ENCODE assay signal across 8 cellular contexts in genomic region chr5:10111575-10111974, GRCh38.
A peak's percentile ranks its signal among the peaks of the same experiment; 100 is the strongest.
DNase-seq lines count a peak whose midpoint lies in the region; ATAC-seq and TF ChIP-seq lines count a peak whose summit lies in the region.

No MANE protein-coding gene starts in this region.

- no peak overlapping the region for H3K4me2 ChIP-seq in IMR-90 (ENCODE audit: low read depth, low read length)

- no peaks in the 10 kb centered on the region for H3K4me1 Mint-ChIP-seq in activated CD4-positive, alpha-beta T cell treated with anti-CD3 and anti-CD28 coated beads for 36 hours
- no peaks in the 10 kb centered on the region for H3K4me1 Mint-ChIP-seq in T-helper 17 cell

- intact Hi-C loops in activated CD4-positive, alpha-beta T cell treated with anti-CD3 and anti-CD28 coated beads for 36 hours (cut with DNase I, micrococcal nuclease): no loop called here
- intact Hi-C loops in IMR-90 (cut with micrococcal nuclease): loop anchor here (1.0 to 2.0 kb wide), 2 partner anchors 213 to 564 kb away; no protein-coding TSS in a partner anchor

- no peak overlapping the region for H3K14ac ChIP-seq in IMR-90 (replicated peaks; ENCODE audit: low read depth, low read length)

- H4K91ac ChIP-seq in IMR-90 (ENCODE audit: insufficient read depth, low read depth, low read length): no peak overlapping the region

- no peak overlapping the region for H2BK120ac ChIP-seq in IMR-90 (ENCODE audit: low read depth, low read length)

- H3K4me3 Mint-ChIP-seq in activated CD4-positive, alpha-beta T cell treated with anti-CD3 and anti-CD28 coated beads for 36 hours: no peak overlapping the region
- no peak overlapping the region for H3K4me3 Mint-ChIP-seq in T-helper 17 cell

- H3K56ac ChIP-seq in IMR-90 (ENCODE audit: extremely low read depth, insufficient read depth, low read length): no peak overlapping the region

- no peaks in the 10 kb centered on the region for H3K36me3 ChIP-seq in IMR-90 (ENCODE audit: control insufficient read depth, insufficient read depth, low read length)

- H2BK5ac ChIP-seq in IMR-90 (ENCODE audit: low read depth, low read length, poor library complexity, severe bottlenecking): no peak overlapping the region

- H3K4me1 ChIP-seq in IMR-90 (ENCODE audit: control insufficient read depth, insufficient read depth, low read length): no peaks in the 10 kb centered on the region

- no peaks in the 10 kb centered on the region for H3K9me3 Mint-ChIP-seq in activated CD4-positive, alpha-beta T cell treated with anti-CD3 and anti-CD28 coated beads for 36 hours (ENCODE audit: low read depth)

- peak; percentile 54 for TF ChIP-seq CTCF in IMR-90 (conservative IDR thresholded peaks at IDR 0.05; ENCODE audit: low read depth, low read length)
- TF ChIP-seq CTCF in VCaP (conservative IDR thresholded peaks at IDR 0.05): peak; percentile 76
- TF ChIP-seq CTCF in coronary artery (IDR thresholded peaks at IDR 0.05): no peak

- peaks cover 2% of the 10 kb centered on the region for H3K27me3 Mint-ChIP-seq in activated CD4-positive, alpha-beta T cell treated with anti-CD3 and anti-CD28 coated beads for 36 hours
- peaks cover 5% of the 10 kb centered on the region for H3K27me3 Mint-ChIP-seq in T-helper 17 cell

- no peak overlapping the region for H4K5ac ChIP-seq in IMR-90 (ENCODE audit: low read depth, low read length)

- peak; percentile 63 for TF ChIP-seq RAD21 in IMR-90 (IDR thresholded peaks at IDR 0.05; ENCODE audit: low read length)

- no peaks in the 10 kb centered on the region for H3K9me1 ChIP-seq in IMR-90 (ENCODE audit: insufficient read depth, low read length)

- no peaks in the 10 kb centered on the region for H3K27me3 ChIP-seq in IMR-90 (ENCODE audit: control insufficient read depth, insufficient read depth, low read length)

- POLR2A ChIA-PET in activated CD4-positive, alpha-beta T cell treated with anti-CD3 and anti-CD28 coated beads for 36 hours (lab: Charles Lee): no interaction called here
- POLR2A ChIA-PET in IMR-90 (lab: Charles Lee; ENCODE audit: unreplicated experiment): interaction anchor here (0.6 kb wide), 1 partner anchor 19 kb away, joined by 9 read pairs; no protein-coding TSS in a partner anchor

- no peak overlapping the region for H3K9ac ChIP-seq in IMR-90 (ENCODE audit: low read depth, low read length)

- peak; percentile 22 for DNase-seq in activated CD4-positive, alpha-beta T cell treated with anti-CD3 and anti-CD28 coated beads for 36 hours
- DNase-seq in activated CD4-positive, alpha-beta T cell treated with anti-CD3 and anti-CD28 coated beads, Interleukin-2, amount 50 U/mL, for 48 hours: no peak
- DNase-seq in IMR-90 (peak; percentile 54), kidney tubule cell (ENCODE audit: low spot score) (peak; percentile 31), coronary artery (ENCODE audit: low spot score) (no peak), KG1 (lab: John Stamatoyannopoulos, UW) (no peak), T-helper 17 cell (no peak)

- H2BK20ac ChIP-seq in IMR-90 (ENCODE audit: low read depth, low read length): no peak overlapping the region

- no peaks in the 10 kb centered on the region for H3K36me3 Mint-ChIP-seq in activated CD4-positive, alpha-beta T cell treated with anti-CD3 and anti-CD28 coated beads for 36 hours (ENCODE audit: low read depth)
- H3K36me3 Mint-ChIP-seq in T-helper 17 cell (ENCODE audit: low read depth): no peaks in the 10 kb centered on the region

- H2BK15ac ChIP-seq in IMR-90 (ENCODE audit: low read depth, low read length): no peak overlapping the region

- H4K20me1 ChIP-seq in IMR-90 (ENCODE audit: insufficient read depth, low read length): no peaks in the 10 kb centered on the region

- TF ChIP-seq POLR2A in IMR-90 (IDR thresholded peaks at IDR 0.05; ENCODE audit: low read depth, low read length): no peak

- H3K9me3 ChIP-seq in IMR-90 (ENCODE audit: control insufficient read depth, insufficient read depth, low read length) (peaks cover 3% of the 10 kb centered on the region; the same call in 1 of the 2 replicates), T-helper 17 cell (ENCODE audit: control insufficient read depth, low read length, poor library complexity, severe bottlenecking) (no peaks in the 10 kb centered on the region)

- H3K27ac ChIP-seq in IMR-90 (ENCODE audit: insufficient read depth, low read length) (no peak overlapping the region), VCaP (no peak overlapping the region), coronary artery (no peak overlapping the region)

- H4K8ac ChIP-seq in IMR-90 (ENCODE audit: low read depth in 2 of 2, low read length in 2 of 2): no peak overlapping the region

- no peak overlapping the region for H3K23ac ChIP-seq in IMR-90 (ENCODE audit: low read depth, low read length)

- H3K4ac ChIP-seq in IMR-90 (ENCODE audit: low read depth, low read length): no peak overlapping the region

- WGBS in IMR-90 (ENCODE audit: extremely low coverage in 2 of 2, insufficient read length in 1 of 2), 2 experiments: 59% methylated on average over 5 of the region's 8 CpGs; no CpG with 5 or more reads in 1 of the 2 experiments

- H3K4me3 ChIP-seq in IMR-90 (ENCODE audit: insufficient read depth, low read depth, low read length): no peak overlapping the region
- H3K4me3 ChIP-seq in coronary artery: no peak overlapping the region

- BruUV-seq in IMR-90 (replicated peaks; lab: Mats Ljungman, UMichigan): no TSS peak

- H2AK9ac ChIP-seq in IMR-90 (replicated peaks; ENCODE audit: low read depth, low read length, poor library complexity): no peak overlapping the region

- CTCF ChIA-PET in activated CD4-positive, alpha-beta T cell treated with anti-CD3 and anti-CD28 coated beads for 36 hours (lab: Charles Lee): no interaction called here
- CTCF ChIA-PET in IMR-90 (lab: Yijun Ruan, JAX): interaction anchor here (0.6 kb wide), 1 partner anchor 57 kb away, joined by 3 read pairs; no protein-coding TSS in a partner anchor

- no peak overlapping the region for H2AFZ ChIP-seq in IMR-90 (replicated peaks; ENCODE audit: low read length, poor library complexity)

- H2AK5ac ChIP-seq in IMR-90 (ENCODE audit: low read depth, low read length): no peak overlapping the region

- H3K18ac ChIP-seq in IMR-90 (ENCODE audit: low read depth, low read length): no peak overlapping the region

- H3K27ac Mint-ChIP-seq in activated CD4-positive, alpha-beta T cell treated with anti-CD3 and anti-CD28 coated beads for 36 hours: no peak overlapping the region
- no peak overlapping the region for H3K27ac Mint-ChIP-seq in T-helper 17 cell

- ATAC-seq in activated CD4-positive, alpha-beta T cell treated with anti-CD3 and anti-CD28 coated beads for 36 hours: no peak
- ATAC-seq in IMR-90 (ENCODE audit: low read depth): peak; percentile 91
- no peak for ATAC-seq in T-helper 17 cell

- H3K79me1 ChIP-seq in IMR-90 (ENCODE audit: low read depth in 1 of 2, low read length in 2 of 2): no peaks in the 10 kb centered on the region

- dilution Hi-C loops in IMR-90 (cut with HindIII; ENCODE audit: low sequenced_read_pairs, unreplicated experiment): no loop called here

- in situ Hi-C loops in IMR-90 (cut with MboI; ENCODE audit: low sequenced_read_pairs): no loop called here

TF ChIP-seq in IMR-90, 13 proteins besides CTCF, POLR2A, EP300 and RAD21:
- TF ChIP-seq SMC3 (IDR thresholded peaks at IDR 0.05; ENCODE audit: low read depth, low read length) (peak; percentile 37), FOS (IDR thresholded peaks at IDR 0.05; ENCODE audit: low read depth, low read length) (no peak)
TF ChIP-seq in IMR-90: peak in this region for 1.

Comparison
In these comparisons a context has a peak if more than half of its experiments do, and no peak if none do; other contexts are left out.
1. DNase-seq: peak in activated CD4-positive, alpha-beta T cell treated with anti-CD3 and anti-CD28 coated beads for 36 hours (single experiment), IMR-90 (single experiment) and kidney tubule cell (single experiment); none in activated CD4-positive, alpha-beta T cell treated with anti-CD3 and anti-CD28 coated beads, Interleukin-2, amount 50 U/mL, for 48 hours (0 of 2), coronary artery (single experiment), KG1 (single experiment) and T-helper 17 cell (0 of 3).